ENCODE assay signal across 1 cellular context in the genomic region with DNA sequence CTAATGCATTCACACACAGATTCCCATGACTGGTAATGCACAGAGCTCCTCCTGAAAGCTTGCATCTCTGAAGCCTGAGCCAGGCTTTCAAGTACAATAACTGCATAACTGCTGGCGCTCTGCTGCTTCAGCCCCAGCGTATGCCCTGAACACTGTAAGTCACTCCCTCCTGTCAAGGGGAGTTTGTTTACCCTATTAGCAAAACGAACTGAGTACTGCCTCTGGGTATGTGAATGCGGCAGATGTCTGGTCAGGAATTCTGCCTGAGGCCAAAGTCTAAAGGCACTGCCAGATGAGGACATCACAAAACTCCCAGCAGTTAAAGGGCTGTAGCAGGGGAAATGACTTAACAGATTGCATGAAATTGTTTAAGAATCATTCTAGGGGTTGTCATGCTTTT.
A peak's percentile ranks its signal among the peaks of the same experiment; 100 is the strongest.
TF ChIP-seq lines count a peak whose summit lies in the region.

No MANE protein-coding gene starts in this region.

TF ChIP-seq in HepG2, 621 proteins besides CTCF, POLR2A, EP300 and RAD21 (continued from another document and continues in another):
- TF ChIP-seq, protein P1, sequence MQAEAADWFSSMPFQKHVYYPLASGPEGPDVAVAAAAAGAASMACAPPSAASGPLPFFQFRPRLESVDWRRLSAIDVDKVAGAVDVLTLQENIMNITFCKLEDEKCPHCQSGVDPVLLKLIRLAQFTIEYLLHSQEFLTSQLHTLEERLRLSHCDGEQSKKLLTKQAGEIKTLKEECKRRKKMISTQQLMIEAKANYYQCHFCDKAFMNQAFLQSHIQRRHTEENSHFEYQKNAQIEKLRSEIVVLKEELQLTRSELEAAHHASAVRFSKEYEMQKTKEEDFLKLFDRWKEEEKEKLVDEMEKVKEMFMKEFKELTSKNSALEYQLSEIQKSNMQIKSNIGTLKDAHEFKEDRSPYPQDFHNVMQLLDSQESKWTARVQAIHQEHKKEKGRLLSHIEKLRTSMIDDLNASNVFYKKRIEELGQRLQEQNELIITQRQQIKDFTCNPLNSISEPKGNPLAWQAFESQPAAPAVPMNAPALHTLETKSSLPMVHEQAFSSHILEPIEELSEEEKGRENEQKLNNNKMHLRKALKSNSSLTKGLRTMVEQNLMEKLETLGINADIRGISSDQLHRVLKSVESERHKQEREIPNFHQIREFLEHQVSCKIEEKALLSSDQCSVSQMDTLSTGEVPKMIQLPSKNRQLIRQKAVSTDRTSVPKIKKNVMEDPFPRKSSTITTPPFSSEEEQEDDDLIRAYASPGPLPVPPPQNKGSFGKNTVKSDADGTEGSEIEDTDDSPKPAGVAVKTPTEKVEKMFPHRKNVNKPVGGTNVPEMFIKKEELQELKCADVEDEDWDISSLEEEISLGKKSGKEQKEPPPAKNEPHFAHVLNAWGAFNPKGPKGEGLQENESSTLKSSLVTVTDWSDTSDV (CRISPR knock-in tag; IDR thresholded peaks at IDR 0.05): no peak; the same call in 1 of the 2 replicates
- TF ChIP-seq ZNF83 (CRISPR knock-in tag; IDR thresholded peaks at IDR 0.05; ENCODE audit: borderline replicate concordance): no peak
- TF ChIP-seq SOX6 (IDR thresholded peaks at IDR 0.05): no peak
- TF ChIP-seq SOX6 (CRISPR knock-in tag; IDR thresholded peaks at IDR 0.05): peak; percentile 82
- TF ChIP-seq, protein P2, sequence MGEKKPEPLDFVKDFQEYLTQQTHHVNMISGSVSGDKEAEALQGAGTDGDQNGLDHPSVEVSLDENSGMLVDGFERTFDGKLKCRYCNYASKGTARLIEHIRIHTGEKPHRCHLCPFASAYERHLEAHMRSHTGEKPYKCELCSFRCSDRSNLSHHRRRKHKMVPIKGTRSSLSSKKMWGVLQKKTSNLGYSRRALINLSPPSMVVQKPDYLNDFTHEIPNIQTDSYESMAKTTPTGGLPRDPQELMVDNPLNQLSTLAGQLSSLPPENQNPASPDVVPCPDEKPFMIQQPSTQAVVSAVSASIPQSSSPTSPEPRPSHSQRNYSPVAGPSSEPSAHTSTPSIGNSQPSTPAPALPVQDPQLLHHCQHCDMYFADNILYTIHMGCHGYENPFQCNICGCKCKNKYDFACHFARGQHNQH (CRISPR knock-in tag; IDR thresholded peaks at IDR 0.05): peak; percentile 83
- TF ChIP-seq ISL2 (CRISPR knock-in tag; IDR thresholded peaks at IDR 0.05): peak; percentile 39; the same call in 1 of the 2 replicates
- TF ChIP-seq, protein P3, sequence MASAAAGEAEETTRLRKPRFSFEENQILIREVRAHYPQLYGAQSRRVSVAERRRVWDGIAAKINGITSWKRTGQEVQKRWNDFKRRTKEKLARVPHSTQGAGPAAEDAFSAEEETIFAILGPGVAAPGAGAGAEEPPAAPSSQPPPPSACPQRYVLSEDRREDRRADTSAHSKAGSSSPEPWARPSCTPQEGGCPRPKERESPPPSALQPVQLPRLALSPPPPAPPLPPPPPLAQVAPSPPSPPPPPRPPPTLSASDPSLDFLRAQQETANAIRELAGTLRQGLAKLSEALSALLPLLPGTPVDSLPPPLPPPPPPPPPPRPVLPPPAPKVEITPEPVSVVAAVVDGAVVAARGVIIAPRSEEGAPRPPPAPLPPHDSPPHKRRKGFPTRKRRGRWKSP (CRISPR knock-in tag; IDR thresholded peaks at IDR 0.05): 0 out of 2 replicates have a peak, but pooled peaks have one; percentile 40
- peak; percentile 65 for TF ChIP-seq HOXA3 (CRISPR knock-in tag; IDR thresholded peaks at IDR 0.05)
- TF ChIP-seq ZNF12 (CRISPR knock-in tag; IDR thresholded peaks at IDR 0.05): peak; percentile 81; the same call in 1 of the 2 replicates
- TF ChIP-seq MEIS1 (CRISPR knock-in tag; IDR thresholded peaks at IDR 0.05; ENCODE audit: borderline replicate concordance): peak; percentile 50; the same call in 1 of the 2 replicates
- TF ChIP-seq ZBTB42 (CRISPR knock-in tag; IDR thresholded peaks at IDR 0.05): 0 out of 2 replicates have a peak, but pooled peaks have one; percentile 55
- TF ChIP-seq HNRNPL (IDR thresholded peaks at IDR 0.05; ENCODE audit: low read depth, low read length): no peak
- peak; percentile 92; the same call in 1 of the 2 replicates for TF ChIP-seq MIER3 (CRISPR knock-in tag; IDR thresholded peaks at IDR 0.05; ENCODE audit: borderline replicate concordance)
- TF ChIP-seq ZNF556 (CRISPR knock-in tag; IDR thresholded peaks at IDR 0.05; ENCODE audit: borderline replicate concordance): peak; percentile 62; the same call in 1 of the 2 replicates
- TF ChIP-seq, protein P4, sequence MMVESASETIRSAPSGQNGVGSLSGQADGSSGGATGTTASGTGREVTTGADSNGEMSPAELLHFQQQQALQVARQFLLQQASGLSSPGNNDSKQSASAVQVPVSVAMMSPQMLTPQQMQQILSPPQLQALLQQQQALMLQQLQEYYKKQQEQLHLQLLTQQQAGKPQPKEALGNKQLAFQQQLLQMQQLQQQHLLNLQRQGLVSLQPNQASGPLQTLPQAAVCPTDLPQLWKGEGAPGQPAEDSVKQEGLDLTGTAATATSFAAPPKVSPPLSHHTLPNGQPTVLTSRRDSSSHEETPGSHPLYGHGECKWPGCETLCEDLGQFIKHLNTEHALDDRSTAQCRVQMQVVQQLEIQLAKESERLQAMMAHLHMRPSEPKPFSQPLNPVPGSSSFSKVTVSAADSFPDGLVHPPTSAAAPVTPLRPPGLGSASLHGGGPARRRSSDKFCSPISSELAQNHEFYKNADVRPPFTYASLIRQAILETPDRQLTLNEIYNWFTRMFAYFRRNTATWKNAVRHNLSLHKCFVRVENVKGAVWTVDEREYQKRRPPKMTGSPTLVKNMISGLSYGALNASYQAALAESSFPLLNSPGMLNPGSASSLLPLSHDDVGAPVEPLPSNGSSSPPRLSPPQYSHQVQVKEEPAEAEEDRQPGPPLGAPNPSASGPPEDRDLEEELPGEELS (CRISPR knock-in tag; IDR thresholded peaks at IDR 0.05): peak; percentile 94
- TF ChIP-seq, protein P5, sequence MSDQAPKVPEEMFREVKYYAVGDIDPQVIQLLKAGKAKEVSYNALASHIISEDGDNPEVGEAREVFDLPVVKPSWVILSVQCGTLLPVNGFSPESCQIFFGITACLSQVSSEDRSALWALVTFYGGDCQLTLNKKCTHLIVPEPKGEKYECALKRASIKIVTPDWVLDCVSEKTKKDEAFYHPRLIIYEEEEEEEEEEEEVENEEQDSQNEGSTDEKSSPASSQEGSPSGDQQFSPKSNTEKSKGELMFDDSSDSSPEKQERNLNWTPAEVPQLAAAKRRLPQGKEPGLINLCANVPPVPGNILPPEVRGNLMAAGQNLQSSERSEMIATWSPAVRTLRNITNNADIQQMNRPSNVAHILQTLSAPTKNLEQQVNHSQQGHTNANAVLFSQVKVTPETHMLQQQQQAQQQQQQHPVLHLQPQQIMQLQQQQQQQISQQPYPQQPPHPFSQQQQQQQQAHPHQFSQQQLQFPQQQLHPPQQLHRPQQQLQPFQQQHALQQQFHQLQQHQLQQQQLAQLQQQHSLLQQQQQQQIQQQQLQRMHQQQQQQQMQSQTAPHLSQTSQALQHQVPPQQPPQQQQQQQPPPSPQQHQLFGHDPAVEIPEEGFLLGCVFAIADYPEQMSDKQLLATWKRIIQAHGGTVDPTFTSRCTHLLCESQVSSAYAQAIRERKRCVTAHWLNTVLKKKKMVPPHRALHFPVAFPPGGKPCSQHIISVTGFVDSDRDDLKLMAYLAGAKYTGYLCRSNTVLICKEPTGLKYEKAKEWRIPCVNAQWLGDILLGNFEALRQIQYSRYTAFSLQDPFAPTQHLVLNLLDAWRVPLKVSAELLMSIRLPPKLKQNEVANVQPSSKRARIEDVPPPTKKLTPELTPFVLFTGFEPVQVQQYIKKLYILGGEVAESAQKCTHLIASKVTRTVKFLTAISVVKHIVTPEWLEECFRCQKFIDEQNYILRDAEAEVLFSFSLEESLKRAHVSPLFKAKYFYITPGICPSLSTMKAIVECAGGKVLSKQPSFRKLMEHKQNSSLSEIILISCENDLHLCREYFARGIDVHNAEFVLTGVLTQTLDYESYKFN (CRISPR knock-in tag; conservative IDR thresholded peaks at IDR 0.05): peak; percentile 90
- peak; percentile 61; the same call in 1 of the 2 replicates for TF ChIP-seq DPF2 (CRISPR knock-in tag; IDR thresholded peaks at IDR 0.05; ENCODE audit: borderline replicate concordance, low read depth)
- TF ChIP-seq MEIS2 (CRISPR knock-in tag; IDR thresholded peaks at IDR 0.05): peak; percentile 94
- TF ChIP-seq BCL6 (CRISPR knock-in tag; IDR thresholded peaks at IDR 0.05): peak; percentile 77
- TF ChIP-seq, protein P6, sequence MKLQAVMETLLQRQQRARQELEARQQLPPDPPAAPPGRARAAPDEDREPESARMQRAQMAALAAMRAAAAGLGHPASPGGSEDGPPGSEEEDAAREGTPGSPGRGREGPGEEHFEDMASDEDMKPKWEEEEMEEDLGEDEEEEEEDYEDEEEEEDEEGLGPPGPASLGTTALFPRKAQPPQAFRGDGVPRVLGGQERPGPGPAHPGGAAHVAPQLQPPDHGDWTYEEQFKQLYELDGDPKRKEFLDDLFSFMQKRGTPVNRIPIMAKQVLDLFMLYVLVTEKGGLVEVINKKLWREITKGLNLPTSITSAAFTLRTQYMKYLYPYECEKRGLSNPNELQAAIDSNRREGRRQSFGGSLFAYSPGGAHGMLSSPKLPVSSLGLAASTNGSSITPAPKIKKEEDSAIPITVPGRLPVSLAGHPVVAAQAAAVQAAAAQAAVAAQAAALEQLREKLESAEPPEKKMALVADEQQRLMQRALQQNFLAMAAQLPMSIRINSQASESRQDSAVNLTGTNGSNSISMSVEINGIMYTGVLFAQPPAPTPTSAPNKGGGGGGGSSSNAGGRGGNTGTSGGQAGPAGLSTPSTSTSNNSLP (IDR thresholded peaks at IDR 0.05; ENCODE audit: low read depth, low read length): peak; percentile 63; the same call in 1 of the 2 replicates
- TF ChIP-seq ZBTB20 (CRISPR knock-in tag; IDR thresholded peaks at IDR 0.05; ENCODE audit: borderline replicate concordance, low read depth): peak; percentile 42; the same call in 1 of the 2 replicates
- no peak for TF ChIP-seq ZNF570 (CRISPR knock-in tag; IDR thresholded peaks at IDR 0.05; ENCODE audit: borderline replicate concordance)
- TF ChIP-seq, protein P7, sequence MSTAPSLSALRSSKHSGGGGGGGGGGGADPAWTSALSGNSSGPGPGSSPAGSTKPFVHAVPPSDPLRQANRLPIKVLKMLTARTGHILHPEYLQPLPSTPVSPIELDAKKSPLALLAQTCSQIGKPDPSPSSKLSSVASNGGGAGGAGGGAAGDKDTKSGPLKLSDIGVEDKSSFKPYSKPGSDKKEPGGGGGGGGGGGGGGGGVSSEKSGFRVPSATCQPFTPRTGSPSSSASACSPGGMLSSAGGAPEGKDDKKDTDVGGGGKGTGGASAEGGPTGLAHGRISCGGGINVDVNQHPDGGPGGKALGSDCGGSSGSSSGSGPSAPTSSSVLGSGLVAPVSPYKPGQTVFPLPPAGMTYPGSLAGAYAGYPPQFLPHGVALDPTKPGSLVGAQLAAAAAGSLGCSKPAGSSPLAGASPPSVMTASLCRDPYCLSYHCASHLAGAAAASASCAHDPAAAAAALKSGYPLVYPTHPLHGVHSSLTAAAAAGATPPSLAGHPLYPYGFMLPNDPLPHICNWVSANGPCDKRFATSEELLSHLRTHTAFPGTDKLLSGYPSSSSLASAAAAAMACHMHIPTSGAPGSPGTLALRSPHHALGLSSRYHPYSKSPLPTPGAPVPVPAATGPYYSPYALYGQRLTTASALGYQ (CRISPR knock-in tag; IDR thresholded peaks at IDR 0.05): no peak
- TF ChIP-seq GATA4 (IDR thresholded peaks at IDR 0.05; ENCODE audit: borderline replicate concordance, low read depth): no peak
- TF ChIP-seq JUND (CRISPR knock-in tag; IDR thresholded peaks at IDR 0.05): peak; percentile 65; the same call in 1 of the 2 replicates
- peak; percentile 62; the same call in 1 of the 2 replicates for TF ChIP-seq NCOR1 (IDR thresholded peaks at IDR 0.05; ENCODE audit: borderline replicate concordance, low read length)
- no peak for TF ChIP-seq ZNF766 (CRISPR knock-in tag; IDR thresholded peaks at IDR 0.05; ENCODE audit: borderline replicate concordance)
- no peak for TF ChIP-seq ZNF546 (CRISPR knock-in tag; conservative IDR thresholded peaks at IDR 0.05)
- peak; percentile 76; the same call in 1 of the 2 replicates for TF ChIP-seq ZSCAN9 (CRISPR knock-in tag; IDR thresholded peaks at IDR 0.05; ENCODE audit: borderline replicate concordance)
- TF ChIP-seq ZNF567 (CRISPR knock-in tag; IDR thresholded peaks at IDR 0.05; ENCODE audit: borderline replicate concordance): 0 out of 2 replicates have a peak, but pooled peaks have one; percentile 44
- TF ChIP-seq ELF1 (CRISPR knock-in tag; IDR thresholded peaks at IDR 0.05): peak; percentile 49; the same call in 1 of the 2 replicates
- peak; percentile 47; the same call in 1 of the 2 replicates for TF ChIP-seq ZNF350 (CRISPR knock-in tag; IDR thresholded peaks at IDR 0.05; ENCODE audit: borderline replicate concordance, low read depth)
- TF ChIP-seq MEF2D (CRISPR knock-in tag; IDR thresholded peaks at IDR 0.05): 0 out of 2 replicates have a peak, but pooled peaks have one; percentile 33
- TF ChIP-seq HNF4A (CRISPR knock-in tag; IDR thresholded peaks at IDR 0.05): peak; percentile 96
- TF ChIP-seq, protein P8, sequence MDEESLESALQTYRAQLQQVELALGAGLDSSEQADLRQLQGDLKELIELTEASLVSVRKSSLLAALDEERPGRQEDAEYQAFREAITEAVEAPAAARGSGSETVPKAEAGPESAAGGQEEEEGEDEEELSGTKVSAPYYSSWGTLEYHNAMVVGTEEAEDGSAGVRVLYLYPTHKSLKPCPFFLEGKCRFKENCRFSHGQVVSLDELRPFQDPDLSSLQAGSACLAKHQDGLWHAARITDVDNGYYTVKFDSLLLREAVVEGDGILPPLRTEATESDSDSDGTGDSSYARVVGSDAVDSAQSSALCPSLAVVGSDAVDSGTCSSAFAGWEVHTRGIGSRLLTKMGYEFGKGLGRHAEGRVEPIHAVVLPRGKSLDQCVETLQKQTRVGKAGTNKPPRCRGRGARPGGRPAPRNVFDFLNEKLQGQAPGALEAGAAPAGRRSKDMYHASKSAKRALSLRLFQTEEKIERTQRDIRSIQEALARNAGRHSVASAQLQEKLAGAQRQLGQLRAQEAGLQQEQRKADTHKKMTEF (CRISPR knock-in tag; IDR thresholded peaks at IDR 0.05): peak; percentile 84
- TF ChIP-seq ZNF75D (CRISPR knock-in tag; IDR thresholded peaks at IDR 0.05; ENCODE audit: borderline replicate concordance): no peak
- TF ChIP-seq FOXA3 (CRISPR knock-in tag; IDR thresholded peaks at IDR 0.05): peak; percentile 94
- peak; percentile 56; the same call in 1 of the 2 replicates for TF ChIP-seq KDM3A (CRISPR knock-in tag; IDR thresholded peaks at IDR 0.05; ENCODE audit: low read depth)
- peak; percentile 76 for TF ChIP-seq PPARG (CRISPR knock-in tag; conservative IDR thresholded peaks at IDR 0.05)
- TF ChIP-seq, protein P9, sequence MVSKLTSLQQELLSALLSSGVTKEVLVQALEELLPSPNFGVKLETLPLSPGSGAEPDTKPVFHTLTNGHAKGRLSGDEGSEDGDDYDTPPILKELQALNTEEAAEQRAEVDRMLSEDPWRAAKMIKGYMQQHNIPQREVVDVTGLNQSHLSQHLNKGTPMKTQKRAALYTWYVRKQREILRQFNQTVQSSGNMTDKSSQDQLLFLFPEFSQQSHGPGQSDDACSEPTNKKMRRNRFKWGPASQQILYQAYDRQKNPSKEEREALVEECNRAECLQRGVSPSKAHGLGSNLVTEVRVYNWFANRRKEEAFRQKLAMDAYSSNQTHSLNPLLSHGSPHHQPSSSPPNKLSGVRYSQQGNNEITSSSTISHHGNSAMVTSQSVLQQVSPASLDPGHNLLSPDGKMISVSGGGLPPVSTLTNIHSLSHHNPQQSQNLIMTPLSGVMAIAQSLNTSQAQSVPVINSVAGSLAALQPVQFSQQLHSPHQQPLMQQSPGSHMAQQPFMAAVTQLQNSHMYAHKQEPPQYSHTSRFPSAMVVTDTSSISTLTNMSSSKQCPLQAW (CRISPR knock-in tag; IDR thresholded peaks at IDR 0.05): peak; percentile 65
- TF ChIP-seq JUNB (CRISPR knock-in tag; IDR thresholded peaks at IDR 0.05; ENCODE audit: borderline replicate concordance): no peak; the same call in 1 of the 2 replicates
